ENCODE assay signal across 12 cellular contexts in genomic region chr12:6949063-6949594, GRCh38. TPM values are rescaled to one million over a fixed set of nuclear protein-coding genes. Genes with fewer than 3 reads are reported as not detected.
DNase-seq lines count a peak whose midpoint lies in the region; ATAC-seq and TF ChIP-seq lines count a peak whose summit lies in the region.
"Had no signal": no experiment of that assay in that cellular context is flagged by ENCODE, and none has a peak within 500 bp of the region (broad histone marks: within the 10 kb centered on the region; RNA-seq: fewer than 3 reads in every experiment).

No MANE protein-coding gene starts in this region.

- H3K4me1 Mint-ChIP-seq in GM23338, result peaks cover 50% of the 10 kb centered on the region

- no peak for TF ChIP-seq POLR2A in vagina (IDR thresholded peaks at IDR 0.05)

- H3K27me3 ChIP-seq in BLaER1 treated with 17β-estradiol and CSF1 and Interleukin-3, amounts not matched to agents 10 nM and 100 nM, result no peaks in the 10 kb centered on the region
- no peaks in the 10 kb centered on the region for H3K27me3 ChIP-seq in GM23338 (ENCODE audit: insufficient read depth)
- H3K27me3 ChIP-seq in mucosa of rectum (ENCODE audit: control insufficient read depth in 2 of 2, insufficient read depth in 2 of 2, low read length in 2 of 2), result no peaks in the 10 kb centered on the region
- H3K27me3 ChIP-seq in vagina, result no peaks in the 10 kb centered on the region

- no peaks in the 10 kb centered on the region for H3K9me3 ChIP-seq in BLaER1 treated with 17β-estradiol and CSF1 and Interleukin-3, amounts not matched to agents 10 nM and 100 nM (replicated peaks in 1 of 11)
- H3K9me3 ChIP-seq in mucosa of rectum (ENCODE audit: control insufficient read depth in 2 of 2, low read length in 2 of 2) (no peaks in the 10 kb centered on the region), vagina (no peaks in the 10 kb centered on the region)

- ATAC-seq in GM23338, result no peak
- no peak for ATAC-seq in GM18867 (IDR thresholded peaks at IDR 0.05; ENCODE audit: unreplicated experiment)

- no peak overlapping the region for H3K4me3 ChIP-seq in BLaER1 treated with 17β-estradiol and CSF1 and Interleukin-3, amounts not matched to agents 10 nM and 100 nM
- no peak overlapping the region for H3K4me3 ChIP-seq in GM23338
- no peak overlapping the region for H3K4me3 ChIP-seq in mucosa of rectum (ENCODE audit: low read length in 2 of 2)
- H3K4me3 ChIP-seq in vagina, result no peak overlapping the region

- H3K27ac Mint-ChIP-seq in GM23338, result no peak overlapping the region

- H3K36me3 ChIP-seq in BLaER1 treated with 17β-estradiol and CSF1 and Interleukin-3, amounts not matched to agents 10 nM and 100 nM, result peaks cover 0 to 15% (median 0%) of the 10 kb centered on the region in 11 experiments; a peak in 5 of 22 replicates
- H3K36me3 ChIP-seq in GM23338 (ENCODE audit: insufficient read depth) (no peaks in the 10 kb centered on the region), mucosa of rectum (ENCODE audit: control insufficient read depth in 2 of 2, insufficient read depth in 2 of 2, low read length in 2 of 2) (peaks cover 0 to 8% of the 10 kb centered on the region in 2 donors), vagina (no peaks in the 10 kb centered on the region)

- 0 out of 2 replicates have a peak, but pooled peaks cover 5% of the 10 kb centered on the region for H3K79me2 ChIP-seq in GM23338 (replicated peaks; ENCODE audit: insufficient read depth)

- H3K27me3 Mint-ChIP-seq in GM23338 (ENCODE audit: insufficient read depth, low read depth, poor library complexity), result peaks cover 40% of the 10 kb centered on the region

- H3K4me2 ChIP-seq in BLaER1 treated with 17β-estradiol and CSF1 and Interleukin-3, amounts not matched to agents 10 nM and 100 nM, result peak overlapping the region; percentile 45 to 99 (median 67)
- no peak overlapping the region for H3K4me2 ChIP-seq in GM23338

- peak overlapping the region; percentile 17; the same call in 1 of the 3 replicates for H3K4me3 Mint-ChIP-seq in GM23338

- DNase-seq in GM23338 (ENCODE audit: low spot score), result no peak
- peak; percentile 65 for DNase-seq in activated CD8-positive, alpha-beta memory T cell treated with anti-CD3 and anti-CD28 coated beads, Interleukin-2, amount 50 U/mL, for 48 hours
- no peak for DNase-seq in vagina (ENCODE audit: extremely low spot score in 2 of 2)
- DNase-seq in NCI-H748 treated with DMSO at 0.1 percent for 48 hours (lab: John Stamatoyannopoulos, UW), result no peak
- DNase-seq in caudate nucleus (lab: John Stamatoyannopoulos, UW), result no peak
- DNase-seq: DMS 273 treated with DMSO at 0.1 percent for 48 hours; effector CD4-positive, alpha-beta T cell; NCI-H510A; stimulated activated CD4-positive, alpha-beta T cell treated with anti-CD3 and anti-CD28 coated beads, Interleukin-4, amount 100 ng/mL, for 1 hour had no signal

- peaks cover 0 to 10% (median 0%) of the 10 kb centered on the region in 11 experiments; a peak in 7 of 22 replicates for H4K20me1 ChIP-seq in BLaER1 treated with 17β-estradiol and CSF1 and Interleukin-3, amounts not matched to agents 10 nM and 100 nM
- no peaks in the 10 kb centered on the region for H4K20me1 ChIP-seq in GM23338 (replicated peaks; ENCODE audit: insufficient read depth)

- H3K36me3 Mint-ChIP-seq in GM23338 (ENCODE audit: low read depth), result no peaks in the 10 kb centered on the region

- H3F3A ChIP-seq in GM23338 (replicated peaks; ENCODE audit: low read depth), result peaks cover 20% of the 10 kb centered on the region

- peak overlapping the region in 8 of 11 experiments; percentile 8 to 93 (median 26); a peak in 8 of 22 replicates for H3K27ac ChIP-seq in BLaER1 treated with 17β-estradiol and CSF1 and Interleukin-3, amounts not matched to agents 10 nM and 100 nM
- H3K27ac ChIP-seq in GM23338 (ENCODE audit: low read depth) (no peak overlapping the region), mucosa of rectum (ENCODE audit: low read depth in 2 of 2, low read length in 2 of 2) (peak overlapping the region; percentile 24 to 77), vagina (no peak overlapping the region), caudate nucleus (ENCODE audit: low read depth, low read length) (no peak overlapping the region)

- H2AFZ ChIP-seq in GM23338, result no peak overlapping the region

- peak overlapping the region in 6 of 11 experiments; percentile 7 to 43 (median 15); a peak in 5 of 22 replicates for H3K9ac ChIP-seq in BLaER1 treated with 17β-estradiol and CSF1 and Interleukin-3, amounts not matched to agents 10 nM and 100 nM
- H3K9ac ChIP-seq in mucosa of rectum (ENCODE audit: low read depth in 1 of 2, low read length in 2 of 2), result peak overlapping the region in 1 of 2 donors; percentile 63

- peaks cover 2% of the 10 kb centered on the region; the same call in 2 of the 3 replicates for H3K9me3 Mint-ChIP-seq in GM23338

- peaks cover 59 to 91% (median 77%) of the 10 kb centered on the region in 10 experiments for H3K4me1 ChIP-seq in BLaER1 treated with 17β-estradiol and CSF1 and Interleukin-3, amounts not matched to agents 10 nM and 100 nM
- H3K4me1 ChIP-seq in GM23338 (ENCODE audit: insufficient read depth) (peaks cover 30% of the 10 kb centered on the region), mucosa of rectum (ENCODE audit: control insufficient read depth in 2 of 2, insufficient read depth in 2 of 2, low read length in 2 of 2) (peaks cover 40 to 48% of the 10 kb centered on the region in 2 donors), vagina (peaks cover 24% of the 10 kb centered on the region)

- no peaks in the 10 kb centered on the region for H3K9me2 ChIP-seq in GM23338 (ENCODE audit: insufficient read depth)

- TF ChIP-seq CTCF in GM23338 (conservative IDR thresholded peaks at IDR 0.05; ENCODE audit: low read depth in 2 of 2) (no peak; a peak in 2 of 4 replicates), vagina (IDR thresholded peaks at IDR 0.05) (no peak)

- intact Hi-C loops in vagina (cut with DNase I), result loop anchor here (5.0 kb wide), 1 partner anchor 163 kb away; no protein-coding TSS in a partner anchor

TF ChIP-seq in GM23338, 12 proteins besides CTCF, POLR2A, EP300 and RAD21 (continues in another document):
- no peak for TF ChIP-seq NANOG (IDR thresholded peaks at IDR 0.05; ENCODE audit: borderline replicate concordance)
- TF ChIP-seq REST (IDR thresholded peaks at IDR 0.05; ENCODE audit: unreplicated experiment), result no peak
- TF ChIP-seq STAT1 (IDR thresholded peaks at IDR 0.05; ENCODE audit: unreplicated experiment), result no peak

RNA-seq across cellular contexts. Expression of gene PTPN6, which starts 2.0 kb away (rescaled TPM):
- total RNA-seq in GM23338 (2014; rRNA removed; shearing (Covaris generic)), result 24.7 and 25.3 TPM in 2 replicates
- 35.4 and 40.6 TPM in 2 replicates for polyA plus RNA-seq in GM23338 (2016; fragmentation: Nextera tagmentation; extraction: Ambion mirVana)
- 17.4 TPM for total RNA-seq in vagina

RNA-seq across cellular contexts. Expression of gene C12orf57, which starts 5.3 kb away (rescaled TPM):
- 186 and 204 TPM in 2 replicates for total RNA-seq in GM23338 (2014; rRNA removed; shearing (Covaris generic))
- 262 and 285 TPM in 2 replicates for polyA plus RNA-seq in GM23338 (2016; fragmentation: Nextera tagmentation; extraction: Ambion mirVana)
- 760 TPM for total RNA-seq in vagina

RNA-seq across cellular contexts. Expression of gene RNU7-1, which starts 5.5 kb away (rescaled TPM):
- total RNA-seq in GM23338 (2014; rRNA removed; shearing (Covaris generic)), result not detected in 2 replicates
- not detected in 2 replicates for polyA plus RNA-seq in GM23338 (2016; fragmentation: Nextera tagmentation; extraction: Ambion mirVana)
- total RNA-seq in vagina, result not detected

RNA-seq across cellular contexts. Expression of gene PHB2, which starts 21.3 kb away (rescaled TPM):
- total RNA-seq in GM23338 (2014; rRNA removed; shearing (Covaris generic)), result 378 and 416 TPM in 2 replicates
- 224 and 238 TPM in 2 replicates for polyA plus RNA-seq in GM23338 (2016; fragmentation: Nextera tagmentation; extraction: Ambion mirVana)
- 199 TPM for total RNA-seq in vagina

RNA-seq across cellular contexts. Expression of gene ATN1, which starts 21.4 kb away (rescaled TPM):
- total RNA-seq in GM23338 (2014; rRNA removed; shearing (Covaris generic)), result 49.6 and 52.8 TPM in 2 replicates
- 27.2 and 29.5 TPM in 2 replicates for polyA plus RNA-seq in GM23338 (2016; fragmentation: Nextera tagmentation; extraction: Ambion mirVana)
- 92.1 TPM for total RNA-seq in vagina

Comparison
In these comparisons a context has a peak if more than half of its experiments do, and no peak if none do; other contexts are left out.
1. H3K27ac ChIP-seq: peak in BLaER1 treated with 17β-estradiol and CSF1 and Interleukin-3, amounts not matched to agents 10 nM and 100 nM (8 of 11) and mucosa of rectum (2 of 2); none in GM23338 (single experiment), vagina (single experiment) and caudate nucleus (single experiment).